8 cellular contexts compared by ENCODE assay signal in the genomic region with DNA sequence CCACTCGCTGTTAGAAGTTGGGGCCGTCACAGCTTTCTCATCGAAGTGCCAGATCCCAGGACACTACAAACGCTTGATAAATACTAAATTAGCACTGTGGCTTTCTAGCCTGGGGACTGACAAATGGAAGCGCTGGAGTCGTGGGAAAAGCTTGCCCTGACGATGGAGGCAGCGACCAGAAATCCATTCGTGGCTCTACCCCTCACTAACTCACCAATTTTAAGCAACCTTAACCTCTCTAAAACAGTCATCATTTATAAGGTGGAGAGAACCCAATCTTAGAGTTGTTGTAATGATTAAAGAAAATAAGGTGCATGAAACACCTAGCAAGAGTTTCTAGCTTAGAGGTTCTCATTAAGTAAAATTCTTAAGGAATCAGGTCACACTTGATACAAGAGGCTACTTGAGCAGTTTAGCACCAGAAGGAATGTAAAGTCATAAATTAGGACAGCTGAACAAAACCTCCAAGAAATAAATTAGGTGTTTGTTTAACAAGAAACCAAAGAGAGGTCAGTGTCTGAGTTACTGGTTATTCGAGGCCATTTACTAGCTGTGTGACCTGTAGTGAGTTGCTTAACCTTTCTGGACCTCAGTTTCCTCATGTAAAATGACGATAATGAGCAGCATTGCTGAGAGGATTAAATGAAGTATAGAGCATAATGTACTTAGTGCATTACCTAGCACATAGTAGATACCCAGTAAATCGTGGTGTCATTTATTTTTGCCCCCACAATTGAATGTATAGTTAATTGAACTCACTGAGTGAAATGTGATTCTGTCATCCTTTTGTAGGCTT. TPM values are rescaled to one million over a fixed set of nuclear protein-coding genes. Genes with fewer than 3 reads are reported as not detected.
DNase-seq lines count a peak whose midpoint lies in the region; ATAC-seq and TF ChIP-seq lines count a peak whose summit lies in the region.

No MANE protein-coding gene starts in this region.

- H3K27ac ChIP-seq in adrenal gland (peak overlapping the region; percentile 35 to 100 (median 94)), thymus (ENCODE audit: low read depth) (peak overlapping the region; percentile 100)

- intact Hi-C loops in activated CD4-positive, alpha-beta T cell treated with anti-CD3 and anti-CD28 coated beads, Interleukin-2, amount 10 ng/mL, durations not matched to agents 24 days and 14 days (cut with micrococcal nuclease): loop anchor here (1.0 to 5.0 kb wide), 4 partner anchors 24 to 345 kb away; no protein-coding TSS in a partner anchor
- intact Hi-C loops in adrenal gland (cut with DNase I): loop anchor here in 1 of 2 donors (5.0 kb wide), 1 partner anchor 40 kb away; no protein-coding TSS in a partner anchor

- peak overlapping the region; percentile 85 for H3K4me3 Mint-ChIP-seq in activated CD4-positive, alpha-beta T cell treated with anti-CD3 and anti-CD28 coated beads, Interleukin-2, amount 10 ng/mL, durations not matched to agents 24 days and 14 days

- H3K27ac Mint-ChIP-seq in activated CD4-positive, alpha-beta T cell treated with anti-CD3 and anti-CD28 coated beads, Interleukin-2, amount 10 ng/mL, durations not matched to agents 24 days and 14 days: peak overlapping the region; percentile 87

- H3K9me3 ChIP-seq in adrenal gland (replicated peaks in 1 of 3) (no peaks in the 10 kb centered on the region), thymus (ENCODE audit: control insufficient read depth) (no peaks in the 10 kb centered on the region)

- H3K36me3 ChIP-seq in adrenal gland (replicated peaks in 1 of 2) (no peaks in the 10 kb centered on the region), thymus (ENCODE audit: control insufficient read depth, insufficient read depth) (no peaks in the 10 kb centered on the region)

- no peak for TF ChIP-seq CTCF in adrenal gland (IDR thresholded peaks at IDR 0.05)

- no peak for TF ChIP-seq POLR2A in adrenal gland (IDR thresholded peaks at IDR 0.05)

- H3K9me3 Mint-ChIP-seq in activated CD4-positive, alpha-beta T cell treated with anti-CD3 and anti-CD28 coated beads, Interleukin-2, amount 10 ng/mL, durations not matched to agents 24 days and 14 days: no peaks in the 10 kb centered on the region

- H3K4me1 ChIP-seq in adrenal gland (replicated peaks in 1 of 2): peaks cover 6 to 28% of the 10 kb centered on the region in 2 donors
- H3K4me1 ChIP-seq in thymus (ENCODE audit: control insufficient read depth, insufficient read depth, low read length): peaks cover 11% of the 10 kb centered on the region

- H3K4me3 ChIP-seq in adrenal gland (peak overlapping the region in 3 of 4 donors; percentile 3 to 92 (median 37)), thymus (ENCODE audit: low read length) (peak overlapping the region; percentile 99)

- DNase-seq in activated CD4-positive, alpha-beta T cell treated with anti-CD3 and anti-CD28 coated beads, Interleukin-2, amount 10 ng/mL, durations not matched to agents 24 days and 14 days: no peak
- no peak for DNase-seq in activated CD4-positive, alpha-beta T cell treated with anti-CD3 and anti-CD28 coated beads, Interleukin-2, amount 50 U/mL, for 48 hours
- no peak for DNase-seq in adrenal gland
- peak; percentile 75 for DNase-seq in left kidney (ENCODE audit: low read depth, low spot score)
- DNase-seq in germinal center (ENCODE audit: low spot score): no peak
- no peak for DNase-seq in left lobe of liver (ENCODE audit: low spot score)

- 17 to 22% (median 18%) methylated on average over 8 to 12 of the region's 12 CpGs for WGBS in adrenal gland, 4 donors
- 30% methylated on average over 12 of the region's 12 CpGs for WGBS in thymus

- peaks cover 30% of the 10 kb centered on the region for H3K4me1 Mint-ChIP-seq in activated CD4-positive, alpha-beta T cell treated with anti-CD3 and anti-CD28 coated beads, Interleukin-2, amount 10 ng/mL, durations not matched to agents 24 days and 14 days

- H3K36me3 Mint-ChIP-seq in activated CD4-positive, alpha-beta T cell treated with anti-CD3 and anti-CD28 coated beads, Interleukin-2, amount 10 ng/mL, durations not matched to agents 24 days and 14 days (ENCODE audit: low read depth): peaks cover 15% of the 10 kb centered on the region

- H3K27me3 Mint-ChIP-seq in activated CD4-positive, alpha-beta T cell treated with anti-CD3 and anti-CD28 coated beads, Interleukin-2, amount 10 ng/mL, durations not matched to agents 24 days and 14 days: peaks cover 12% of the 10 kb centered on the region

- no peak for ATAC-seq in GM18867 (IDR thresholded peaks at IDR 0.05; ENCODE audit: unreplicated experiment)
- ATAC-seq in left lobe of liver: no peak

- no peaks in the 10 kb centered on the region for H3K27me3 ChIP-seq in adrenal gland
- H3K27me3 ChIP-seq in thymus (ENCODE audit: control insufficient read depth, insufficient read depth): no peaks in the 10 kb centered on the region

RNA-seq across cellular contexts. Expression of a gene that starts 0.8 kb away (rescaled TPM):
- 81.8 and 83.1 TPM in 2 replicates for total RNA-seq in activated CD4-positive, alpha-beta T cell treated with anti-CD3 and anti-CD28 coated beads, Interleukin-2, amount 10 ng/mL, durations not matched to agents 24 days and 14 days
- total RNA-seq in adrenal gland (10 to 100 TPM; 12.2 to 40.2 (median 25.5) TPM), left lobe of liver (29.9 TPM)
- polyA plus RNA-seq in adrenal gland (1 to 10 TPM; 3.6 to 9.9 (median 4.5) TPM), thymus (14.3 TPM)

RNA-seq across cellular contexts. Expression of a gene that starts 47.7 kb away (rescaled TPM):
- 1.0 and 1.1 TPM in 2 replicates for total RNA-seq in activated CD4-positive, alpha-beta T cell treated with anti-CD3 and anti-CD28 coated beads, Interleukin-2, amount 10 ng/mL, durations not matched to agents 24 days and 14 days
- total RNA-seq in adrenal gland (10 to 100 TPM in 4 of 8 donors, 1 to 10 TPM in 4; 5.9 to 27.9 (median 10.1) TPM), left lobe of liver (21.2 TPM)
- polyA plus RNA-seq in adrenal gland (1 to 10 TPM; 4.7 to 9.7 (median 8.4) TPM), thymus (0.94 TPM)
